8 cellular contexts compared by ENCODE assay signal in the genomic region with DNA sequence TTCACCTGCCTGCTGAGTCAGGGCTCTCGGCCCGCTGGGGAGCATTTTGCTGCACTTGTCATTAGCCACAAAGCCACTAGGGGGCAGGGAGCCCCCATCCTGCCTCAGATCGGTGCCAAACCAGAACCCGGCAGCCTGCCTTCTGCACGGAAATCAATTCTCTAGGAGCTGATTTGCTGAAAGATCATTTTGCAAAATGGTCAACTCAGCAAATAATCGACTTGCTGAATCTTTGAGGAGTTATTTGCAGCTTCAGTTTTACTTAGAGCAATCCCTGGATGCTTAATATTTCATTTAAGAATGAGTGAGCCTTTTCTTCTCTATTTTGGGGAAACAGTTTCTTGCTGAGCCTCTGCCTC. TPM values are rescaled to one million over a fixed set of nuclear protein-coding genes. Genes with fewer than 3 reads are reported as not detected.
DNase-seq lines count a peak whose midpoint lies in the region; ATAC-seq and TF ChIP-seq lines count a peak whose summit lies in the region.

No MANE protein-coding gene starts in this region.

- peaks cover 4% of the 10 kb centered on the region for H3K27me3 ChIP-seq in RWPE2 (ENCODE audit: insufficient read depth, poor library complexity, severe bottlenecking)
- no peaks in the 10 kb centered on the region for H3K27me3 ChIP-seq in transverse colon

- TF ChIP-seq CTCF in LNCAP (IDR thresholded peaks at IDR 0.05) (peak; percentile 94), RWPE2 (IDR thresholded peaks at IDR 0.05; ENCODE audit: poor library complexity, severe bottlenecking) (peak; percentile 89), transverse colon (IDR thresholded peaks at IDR 0.05) (peak; percentile 88 to 92 (median 90))

- in situ Hi-C loops in transverse colon (cut with MboI; ENCODE audit: low pct_ligation_motif_present in 1 of 4, low pct_unique_long_range_greater_than_20kb in 1 of 4, low sequenced_read_pairs in 3 of 4), result loop anchor here in 3 of 4 donors (5.0 to 25.0 kb wide), 4 partner anchors 306 to 539 kb away; a partner anchor contains a TSS

- no peaks in the 10 kb centered on the region for H3K9me3 ChIP-seq in RWPE2 (ENCODE audit: severe bottlenecking)
- H3K9me3 ChIP-seq in transverse colon, result no peaks in the 10 kb centered on the region

- H3K36me3 ChIP-seq in RWPE2 (ENCODE audit: low read depth) (no peaks in the 10 kb centered on the region), transverse colon (no peaks in the 10 kb centered on the region)

- no peak for TF ChIP-seq EP300 in transverse colon (IDR thresholded peaks at IDR 0.05; ENCODE audit: low read depth)

- intact Hi-C loops in transverse colon (cut with DNase I; ENCODE audit: low total_unique reads), result no loop called here

- WGBS in transverse colon (ENCODE audit: low coverage in 1 of 2), 2 donors, result 0% methylated on average over 4 to 6 of the region's 6 CpGs

- ATAC-seq in GM21528 (IDR thresholded peaks at IDR 0.05; ENCODE audit: low FRiP score, unreplicated experiment), result peak; percentile 50
- ATAC-seq in RWPE2 (ENCODE audit: low read depth), result peak; percentile 84

- H3K27ac ChIP-seq in RWPE2 (ENCODE audit: poor library complexity, severe bottlenecking), result no peak overlapping the region
- H3K27ac ChIP-seq in transverse colon, result peak overlapping the region; percentile 70 to 83 (median 74)

- H3K4me3 ChIP-seq in RWPE2 (ENCODE audit: severe bottlenecking) (no peak overlapping the region), transverse colon (no peak overlapping the region)

- no peak for TF ChIP-seq POLR2A in transverse colon (IDR thresholded peaks at IDR 0.05)

- H3K4me1 ChIP-seq in RWPE2 (ENCODE audit: insufficient read depth, poor library complexity, severe bottlenecking) (no peaks in the 10 kb centered on the region), transverse colon (peaks cover 0 to 24% (median 13%) of the 10 kb centered on the region in 4 donors)

- DNase-seq in DMS 273 (lab: John Stamatoyannopoulos, UW; ENCODE audit: unreplicated experiment) (peak; percentile 90), RWPE2 (ENCODE audit: low spot score) (no peak), germinal center (ENCODE audit: low spot score) (peak; percentile 84), pons (ENCODE audit: low spot score) (peak; percentile 74), transverse colon (peak; percentile 85)
- DNase-seq in activated effector memory CD4-positive, alpha-beta T cell treated with anti-CD3 and anti-CD28 coated beads, Interleukin-2, amount 50 U/mL, for 16 hours, result peak; percentile 94

RNA-seq across cellular contexts. Expression of a gene that starts 1.7 kb away (rescaled TPM):
- total RNA-seq in transverse colon, result 1 to 10 TPM; 1.5 to 4.3 (median 2.9) TPM
